Comparison of ENCODE assay signal across 2 cellular contexts in the genomic region with DNA sequence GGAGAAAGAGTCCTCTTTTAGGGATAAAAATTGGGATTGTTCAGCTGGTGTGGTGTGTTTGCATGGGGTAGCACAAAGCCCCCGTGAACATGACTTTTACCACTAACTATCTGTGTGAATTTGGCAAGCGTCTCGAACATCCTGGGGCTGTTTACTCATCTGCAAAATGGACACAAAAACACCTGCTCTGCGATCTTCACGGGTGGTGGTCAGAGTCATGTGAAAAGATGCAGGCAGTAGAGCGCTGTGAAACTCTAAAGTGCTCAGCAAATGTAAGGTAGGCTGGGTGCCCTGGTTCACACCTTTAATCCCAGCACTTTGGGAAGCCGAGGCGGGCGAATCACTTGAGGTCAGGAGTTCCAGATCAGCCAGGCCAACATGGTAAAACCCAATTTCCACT. TPM values are rescaled to one million over a fixed set of nuclear protein-coding genes. Genes with fewer than 3 reads are reported as not detected.
"Had no signal": no experiment of that assay in that cellular context is flagged by ENCODE, and none has a peak within 500 bp of the region (broad histone marks: within the 10 kb centered on the region; RNA-seq: fewer than 3 reads in every experiment).

No MANE protein-coding gene starts in this region.

RNA-seq across cellular contexts. Expression of gene NUDT4B, which starts 27.7 kb away (rescaled TPM):
- total RNA-seq: MCF 10A, PC-9 had no signal
